Comparison of ENCODE assay signal across 1 cellular context in genomic region chrX:44675364-44676024, GRCh38.
TF ChIP-seq lines count a peak whose summit lies in the region.

No MANE protein-coding gene starts in this region.

TF ChIP-seq in HEK293, 187 proteins besides CTCF, POLR2A, EP300 and RAD21 (continued from another document and continues in another):
- TF ChIP-seq, protein P1, sequence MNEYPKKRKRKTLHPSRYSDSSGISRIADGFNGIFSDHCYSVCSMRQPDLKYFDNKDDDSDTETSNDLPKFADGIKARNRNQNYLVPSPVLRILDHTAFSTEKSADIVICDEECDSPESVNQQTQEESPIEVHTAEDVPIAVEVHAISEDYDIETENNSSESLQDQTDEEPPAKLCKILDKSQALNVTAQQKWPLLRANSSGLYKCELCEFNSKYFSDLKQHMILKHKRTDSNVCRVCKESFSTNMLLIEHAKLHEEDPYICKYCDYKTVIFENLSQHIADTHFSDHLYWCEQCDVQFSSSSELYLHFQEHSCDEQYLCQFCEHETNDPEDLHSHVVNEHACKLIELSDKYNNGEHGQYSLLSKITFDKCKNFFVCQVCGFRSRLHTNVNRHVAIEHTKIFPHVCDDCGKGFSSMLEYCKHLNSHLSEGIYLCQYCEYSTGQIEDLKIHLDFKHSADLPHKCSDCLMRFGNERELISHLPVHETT (tag by site-specific recombination; IDR thresholded peaks at IDR 0.05), result no peak
- peak; percentile 79 for TF ChIP-seq PATZ1 (tag by site-specific recombination; IDR thresholded peaks at IDR 0.05)
- no peak for TF ChIP-seq ZNF624 (tag by site-specific recombination; IDR thresholded peaks at IDR 0.05)
- peak; percentile 58; the same call in 1 of the 2 replicates for TF ChIP-seq ZNF18 (tag by site-specific recombination; IDR thresholded peaks at IDR 0.05)
- TF ChIP-seq ZNF394 (tag by site-specific recombination; IDR thresholded peaks at IDR 0.05; ENCODE audit: borderline replicate concordance), result no peak; the same call in 1 of the 2 replicates
- TF ChIP-seq, protein P2, sequence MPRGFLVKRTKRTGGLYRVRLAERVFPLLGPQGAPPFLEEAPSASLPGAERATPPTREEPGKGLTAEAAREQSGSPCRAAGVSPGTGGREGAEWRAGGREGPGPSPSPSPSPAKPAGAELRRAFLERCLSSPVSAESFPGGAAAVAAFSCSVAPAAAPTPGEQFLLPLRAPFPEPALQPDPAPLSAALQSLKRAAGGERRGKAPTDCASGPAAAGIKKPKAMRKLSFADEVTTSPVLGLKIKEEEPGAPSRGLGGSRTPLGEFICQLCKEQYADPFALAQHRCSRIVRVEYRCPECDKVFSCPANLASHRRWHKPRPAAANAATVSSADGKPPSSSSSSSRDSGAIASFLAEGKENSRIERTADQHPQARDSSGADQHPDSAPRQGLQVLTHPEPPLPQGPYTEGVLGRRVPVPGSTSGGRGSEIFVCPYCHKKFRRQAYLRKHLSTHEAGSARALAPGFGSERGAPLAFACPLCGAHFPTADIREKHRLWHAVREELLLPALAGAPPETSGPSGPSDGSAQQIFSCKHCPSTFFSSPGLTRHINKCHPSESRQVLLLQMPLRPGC (tag by site-specific recombination; IDR thresholded peaks at IDR 0.05), result 0 out of 2 replicates have a peak, but pooled peaks have one; percentile 54
- TF ChIP-seq ZNF214 (tag by site-specific recombination; IDR thresholded peaks at IDR 0.05; ENCODE audit: borderline replicate concordance), result no peak
- no peak for TF ChIP-seq ZNF426 (tag by site-specific recombination; IDR thresholded peaks at IDR 0.05)
- peak; percentile 93 for TF ChIP-seq ZNF449 (tag by site-specific recombination; IDR thresholded peaks at IDR 0.05)
- no peak for TF ChIP-seq BCL11B (tag by site-specific recombination; IDR thresholded peaks at IDR 0.05; ENCODE audit: low read depth)
- no peak for TF ChIP-seq MEIS1 (CRISPR knock-in tag; IDR thresholded peaks at IDR 0.05; ENCODE audit: borderline replicate concordance)
- TF ChIP-seq, protein P3, sequence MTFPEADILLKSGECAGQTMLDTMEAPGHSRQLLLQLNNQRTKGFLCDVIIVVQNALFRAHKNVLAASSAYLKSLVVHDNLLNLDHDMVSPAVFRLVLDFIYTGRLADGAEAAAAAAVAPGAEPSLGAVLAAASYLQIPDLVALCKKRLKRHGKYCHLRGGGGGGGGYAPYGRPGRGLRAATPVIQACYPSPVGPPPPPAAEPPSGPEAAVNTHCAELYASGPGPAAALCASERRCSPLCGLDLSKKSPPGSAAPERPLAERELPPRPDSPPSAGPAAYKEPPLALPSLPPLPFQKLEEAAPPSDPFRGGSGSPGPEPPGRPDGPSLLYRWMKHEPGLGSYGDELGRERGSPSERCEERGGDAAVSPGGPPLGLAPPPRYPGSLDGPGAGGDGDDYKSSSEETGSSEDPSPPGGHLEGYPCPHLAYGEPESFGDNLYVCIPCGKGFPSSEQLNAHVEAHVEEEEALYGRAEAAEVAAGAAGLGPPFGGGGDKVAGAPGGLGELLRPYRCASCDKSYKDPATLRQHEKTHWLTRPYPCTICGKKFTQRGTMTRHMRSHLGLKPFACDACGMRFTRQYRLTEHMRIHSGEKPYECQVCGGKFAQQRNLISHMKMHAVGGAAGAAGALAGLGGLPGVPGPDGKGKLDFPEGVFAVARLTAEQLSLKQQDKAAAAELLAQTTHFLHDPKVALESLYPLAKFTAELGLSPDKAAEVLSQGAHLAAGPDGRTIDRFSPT (tag by site-specific recombination; IDR thresholded peaks at IDR 0.05), result no peak
- no peak for TF ChIP-seq GFI1B (tag by site-specific recombination; IDR thresholded peaks at IDR 0.05)
- TF ChIP-seq, protein P4, sequence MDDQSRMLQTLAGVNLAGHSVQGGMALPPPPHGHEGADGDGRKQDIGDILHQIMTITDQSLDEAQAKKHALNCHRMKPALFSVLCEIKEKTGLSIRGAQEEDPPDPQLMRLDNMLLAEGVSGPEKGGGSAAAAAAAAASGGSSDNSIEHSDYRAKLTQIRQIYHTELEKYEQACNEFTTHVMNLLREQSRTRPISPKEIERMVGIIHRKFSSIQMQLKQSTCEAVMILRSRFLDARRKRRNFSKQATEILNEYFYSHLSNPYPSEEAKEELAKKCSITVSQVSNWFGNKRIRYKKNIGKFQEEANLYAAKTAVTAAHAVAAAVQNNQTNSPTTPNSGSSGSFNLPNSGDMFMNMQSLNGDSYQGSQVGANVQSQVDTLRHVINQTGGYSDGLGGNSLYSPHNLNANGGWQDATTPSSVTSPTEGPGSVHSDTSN (CRISPR knock-in tag; IDR thresholded peaks at IDR 0.05), result no peak
- TF ChIP-seq ZNF121 (tag by site-specific recombination; IDR thresholded peaks at IDR 0.05), result no peak
- no peak for TF ChIP-seq GLI4 (tag by site-specific recombination; IDR thresholded peaks at IDR 0.05)
- TF ChIP-seq ZNF37A (tag by site-specific recombination; IDR thresholded peaks at IDR 0.05), result no peak
- TF ChIP-seq ZNF174 (tag by site-specific recombination; IDR thresholded peaks at IDR 0.05), result no peak
- no peak for TF ChIP-seq ZSCAN18 (tag by site-specific recombination; IDR thresholded peaks at IDR 0.05)
- TF ChIP-seq, protein P5, sequence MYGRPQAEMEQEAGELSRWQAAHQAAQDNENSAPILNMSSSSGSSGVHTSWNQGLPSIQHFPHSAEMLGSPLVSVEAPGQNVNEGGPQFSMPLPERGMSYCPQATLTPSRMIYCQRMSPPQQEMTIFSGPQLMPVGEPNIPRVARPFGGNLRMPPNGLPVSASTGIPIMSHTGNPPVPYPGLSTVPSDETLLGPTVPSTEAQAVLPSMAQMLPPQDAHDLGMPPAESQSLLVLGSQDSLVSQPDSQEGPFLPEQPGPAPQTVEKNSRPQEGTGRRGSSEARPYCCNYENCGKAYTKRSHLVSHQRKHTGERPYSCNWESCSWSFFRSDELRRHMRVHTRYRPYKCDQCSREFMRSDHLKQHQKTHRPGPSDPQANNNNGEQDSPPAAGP (tag by site-specific recombination; IDR thresholded peaks at IDR 0.05), result peak; percentile 66; the same call in 1 of the 2 replicates
- TF ChIP-seq BCL11A (tag by site-specific recombination; IDR thresholded peaks at IDR 0.05; ENCODE audit: low read depth), result no peak
- no peak for TF ChIP-seq ZFP3 (tag by site-specific recombination; IDR thresholded peaks at IDR 0.05; ENCODE audit: low read depth)
- TF ChIP-seq ZNF354C (tag by site-specific recombination; IDR thresholded peaks at IDR 0.05; ENCODE audit: borderline replicate concordance, low read depth), result no peak
- TF ChIP-seq ZNF146 (tag by site-specific recombination; IDR thresholded peaks at IDR 0.05), result no peak
- TF ChIP-seq ZNF223 (tag by site-specific recombination; IDR thresholded peaks at IDR 0.05), result no peak
- TF ChIP-seq ZNF292 (tag by site-specific recombination; IDR thresholded peaks at IDR 0.05; ENCODE audit: borderline replicate concordance, low read depth), result no peak
- TF ChIP-seq ZNF785 (tag by site-specific recombination; IDR thresholded peaks at IDR 0.05), result no peak
- TF ChIP-seq, protein P6, sequence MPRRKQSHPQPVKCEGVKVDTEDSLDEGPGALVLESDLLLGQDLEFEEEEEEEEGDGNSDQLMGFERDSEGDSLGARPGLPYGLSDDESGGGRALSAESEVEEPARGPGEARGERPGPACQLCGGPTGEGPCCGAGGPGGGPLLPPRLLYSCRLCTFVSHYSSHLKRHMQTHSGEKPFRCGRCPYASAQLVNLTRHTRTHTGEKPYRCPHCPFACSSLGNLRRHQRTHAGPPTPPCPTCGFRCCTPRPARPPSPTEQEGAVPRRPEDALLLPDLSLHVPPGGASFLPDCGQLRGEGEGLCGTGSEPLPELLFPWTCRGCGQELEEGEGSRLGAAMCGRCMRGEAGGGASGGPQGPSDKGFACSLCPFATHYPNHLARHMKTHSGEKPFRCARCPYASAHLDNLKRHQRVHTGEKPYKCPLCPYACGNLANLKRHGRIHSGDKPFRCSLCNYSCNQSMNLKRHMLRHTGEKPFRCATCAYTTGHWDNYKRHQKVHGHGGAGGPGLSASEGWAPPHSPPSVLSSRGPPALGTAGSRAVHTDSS (tag by site-specific recombination; IDR thresholded peaks at IDR 0.05), result no peak
- TF ChIP-seq ZNF350 (tag by site-specific recombination; IDR thresholded peaks at IDR 0.05), result no peak
- TF ChIP-seq ZNF677 (tag by site-specific recombination; IDR thresholded peaks at IDR 0.05), result no peak
- TF ChIP-seq ZNF404 (tag by site-specific recombination; IDR thresholded peaks at IDR 0.05), result no peak
- TF ChIP-seq ZNF664 (tag by site-specific recombination; IDR thresholded peaks at IDR 0.05), result no peak
- no peak for TF ChIP-seq ZNF274 (IDR thresholded peaks at IDR 0.05; ENCODE audit: low read length)
- no peak for TF ChIP-seq ZNF274 (tag by site-specific recombination; IDR thresholded peaks at IDR 0.05; ENCODE audit: borderline replicate concordance)
- no peak for TF ChIP-seq ZNF155 (tag by site-specific recombination; IDR thresholded peaks at IDR 0.05)
- TF ChIP-seq ZNF548 (tag by site-specific recombination; IDR thresholded peaks at IDR 0.05), result no peak
- TF ChIP-seq ZNF558 (tag by site-specific recombination; IDR thresholded peaks at IDR 0.05), result no peak; the same call in 1 of the 2 replicates
- no peak; the same call in 1 of the 2 replicates for TF ChIP-seq ZNF366 (tag by site-specific recombination; conservative IDR thresholded peaks at IDR 0.05)
- TF ChIP-seq, protein P7, sequence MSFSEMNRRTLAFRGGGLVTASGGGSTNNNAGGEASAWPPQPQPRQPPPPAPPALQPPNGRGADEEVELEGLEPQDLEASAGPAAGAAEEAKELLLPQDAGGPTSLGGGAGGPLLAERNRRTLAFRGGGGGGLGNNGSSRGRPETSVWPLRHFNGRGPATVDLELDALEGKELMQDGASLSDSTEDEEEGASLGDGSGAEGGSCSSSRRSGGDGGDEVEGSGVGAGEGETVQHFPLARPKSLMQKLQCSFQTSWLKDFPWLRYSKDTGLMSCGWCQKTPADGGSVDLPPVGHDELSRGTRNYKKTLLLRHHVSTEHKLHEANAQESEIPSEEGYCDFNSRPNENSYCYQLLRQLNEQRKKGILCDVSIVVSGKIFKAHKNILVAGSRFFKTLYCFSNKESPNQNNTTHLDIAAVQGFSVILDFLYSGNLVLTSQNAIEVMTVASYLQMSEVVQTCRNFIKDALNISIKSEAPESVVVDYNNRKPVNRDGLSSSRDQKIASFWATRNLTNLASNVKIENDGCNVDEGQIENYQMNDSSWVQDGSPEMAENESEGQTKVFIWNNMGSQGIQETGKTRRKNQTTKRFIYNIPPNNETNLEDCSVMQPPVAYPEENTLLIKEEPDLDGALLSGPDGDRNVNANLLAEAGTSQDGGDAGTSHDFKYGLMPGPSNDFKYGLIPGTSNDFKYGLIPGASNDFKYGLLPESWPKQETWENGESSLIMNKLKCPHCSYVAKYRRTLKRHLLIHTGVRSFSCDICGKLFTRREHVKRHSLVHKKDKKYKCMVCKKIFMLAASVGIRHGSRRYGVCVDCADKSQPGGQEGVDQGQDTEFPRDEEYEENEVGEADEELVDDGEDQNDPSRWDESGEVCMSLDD (tag by site-specific recombination; IDR thresholded peaks at IDR 0.05), result no peak
- TF ChIP-seq, protein P8, sequence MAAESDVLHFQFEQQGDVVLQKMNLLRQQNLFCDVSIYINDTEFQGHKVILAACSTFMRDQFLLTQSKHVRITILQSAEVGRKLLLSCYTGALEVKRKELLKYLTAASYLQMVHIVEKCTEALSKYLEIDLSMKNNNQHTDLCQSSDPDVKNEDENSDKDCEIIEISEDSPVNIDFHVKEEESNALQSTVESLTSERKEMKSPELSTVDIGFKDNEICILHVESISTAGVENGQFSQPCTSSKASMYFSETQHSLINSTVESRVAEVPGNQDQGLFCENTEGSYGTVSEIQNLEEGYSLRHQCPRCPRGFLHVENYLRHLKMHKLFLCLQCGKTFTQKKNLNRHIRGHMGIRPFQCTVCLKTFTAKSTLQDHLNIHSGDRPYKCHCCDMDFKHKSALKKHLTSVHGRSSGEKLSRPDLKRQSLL (tag by site-specific recombination; IDR thresholded peaks at IDR 0.05), result no peak
- no peak for TF ChIP-seq ZNF202 (tag by site-specific recombination; IDR thresholded peaks at IDR 0.05; ENCODE audit: borderline replicate concordance)
- TF ChIP-seq ZNF626 (tag by site-specific recombination; IDR thresholded peaks at IDR 0.05), result no peak
